In genomic region chr16:68740628-68741346, GRCh38 we compare ENCODE assay signal across 1 cellular context.
TF ChIP-seq lines count a peak whose summit lies in the region.

No MANE protein-coding gene starts in this region.

TF ChIP-seq in GM12878, 131 proteins besides CTCF, POLR2A, EP300 and RAD21 (continued from another document):
- TF ChIP-seq SKIL (IDR thresholded peaks at IDR 0.05; ENCODE audit: low read depth, poor library complexity, severe bottlenecking) (peak; percentile 60), REST (IDR thresholded peaks at IDR 0.05; ENCODE audit: low read depth, low read length) (no peak), HDGF (IDR thresholded peaks at IDR 0.05) (no peak), CEBPZ (IDR thresholded peaks at IDR 0.05; ENCODE audit: low read depth, low read length) (no peak), CHD1 (IDR thresholded peaks at IDR 0.05; ENCODE audit: low read depth, low read length) (no peak), SUZ12 (IDR thresholded peaks at IDR 0.05; ENCODE audit: unreplicated experiment) (no peak), GATAD2B (conservative IDR thresholded peaks at IDR 0.05; ENCODE audit: low read depth) (peak; percentile 62), SMC3 (IDR thresholded peaks at IDR 0.05; ENCODE audit: borderline replicate concordance, low read length) (no peak), MTA3 (IDR thresholded peaks at IDR 0.05; ENCODE audit: borderline replicate concordance, low read length) (peak; percentile 81), ZNF384 (IDR thresholded peaks at IDR 0.05; ENCODE audit: borderline replicate concordance, low read depth, low read length) (peak; percentile 18; the same call in 1 of the 2 replicates), EED (IDR thresholded peaks at IDR 0.05; ENCODE audit: low read depth) (peak; percentile 95), FOXM1 (IDR thresholded peaks at IDR 0.05; ENCODE audit: low read depth, low read length) (peak; percentile 6; the same call in 1 of the 2 replicates), IKZF2 (IDR thresholded peaks at IDR 0.05) (peak; percentile 96 to 97), JUND (IDR thresholded peaks at IDR 0.05; ENCODE audit: low read depth, low read length) (no peak), TCF12 (IDR thresholded peaks at IDR 0.05; ENCODE audit: low read depth, low read length) (0 out of 2 replicates have a peak, but pooled peaks have one; percentile 77), CHD2 (IDR thresholded peaks at IDR 0.05; ENCODE audit: borderline replicate concordance, low read depth, low read length) (peak; percentile 70; the same call in 1 of the 2 replicates), NRF1 (conservative IDR thresholded peaks at IDR 0.05; ENCODE audit: low read depth, low read length) (no peak), SUPT20H (IDR thresholded peaks at IDR 0.05; ENCODE audit: borderline replicate concordance, control insufficient read depth, low read depth, low read length) (no peak), HDAC6 (IDR thresholded peaks at IDR 0.05; ENCODE audit: unreplicated experiment) (no peak), MEF2A (IDR thresholded peaks at IDR 0.05; ENCODE audit: insufficient read depth, low read depth, low read length) (0 out of 2 replicates have a peak, but pooled peaks have one; percentile 42), NBN (IDR thresholded peaks at IDR 0.05) (peak; percentile 62; the same call in 1 of the 2 replicates), CBX5 (IDR thresholded peaks at IDR 0.05; ENCODE audit: low read depth) (no peak), PML (IDR thresholded peaks at IDR 0.05; ENCODE audit: low read length) (no peak)
- TF ChIP-seq, protein P1, sequence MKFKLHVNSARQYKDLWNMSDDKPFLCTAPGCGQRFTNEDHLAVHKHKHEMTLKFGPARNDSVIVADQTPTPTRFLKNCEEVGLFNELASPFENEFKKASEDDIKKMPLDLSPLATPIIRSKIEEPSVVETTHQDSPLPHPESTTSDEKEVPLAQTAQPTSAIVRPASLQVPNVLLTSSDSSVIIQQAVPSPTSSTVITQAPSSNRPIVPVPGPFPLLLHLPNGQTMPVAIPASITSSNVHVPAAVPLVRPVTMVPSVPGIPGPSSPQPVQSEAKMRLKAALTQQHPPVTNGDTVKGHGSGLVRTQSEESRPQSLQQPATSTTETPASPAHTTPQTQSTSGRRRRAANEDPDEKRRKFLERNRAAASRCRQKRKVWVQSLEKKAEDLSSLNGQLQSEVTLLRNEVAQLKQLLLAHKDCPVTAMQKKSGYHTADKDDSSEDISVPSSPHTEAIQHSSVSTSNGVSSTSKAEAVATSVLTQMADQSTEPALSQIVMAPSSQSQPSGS (IDR thresholded peaks at IDR 0.05; ENCODE audit: low read length) = peak; percentile 54
- TF ChIP-seq, protein P2, sequence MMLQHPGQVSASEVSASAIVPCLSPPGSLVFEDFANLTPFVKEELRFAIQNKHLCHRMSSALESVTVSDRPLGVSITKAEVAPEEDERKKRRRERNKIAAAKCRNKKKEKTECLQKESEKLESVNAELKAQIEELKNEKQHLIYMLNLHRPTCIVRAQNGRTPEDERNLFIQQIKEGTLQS (IDR thresholded peaks at IDR 0.05; ENCODE audit: borderline replicate concordance, extremely low read depth, low read depth, low read length) = no peak
- TF ChIP-seq, protein P3, sequence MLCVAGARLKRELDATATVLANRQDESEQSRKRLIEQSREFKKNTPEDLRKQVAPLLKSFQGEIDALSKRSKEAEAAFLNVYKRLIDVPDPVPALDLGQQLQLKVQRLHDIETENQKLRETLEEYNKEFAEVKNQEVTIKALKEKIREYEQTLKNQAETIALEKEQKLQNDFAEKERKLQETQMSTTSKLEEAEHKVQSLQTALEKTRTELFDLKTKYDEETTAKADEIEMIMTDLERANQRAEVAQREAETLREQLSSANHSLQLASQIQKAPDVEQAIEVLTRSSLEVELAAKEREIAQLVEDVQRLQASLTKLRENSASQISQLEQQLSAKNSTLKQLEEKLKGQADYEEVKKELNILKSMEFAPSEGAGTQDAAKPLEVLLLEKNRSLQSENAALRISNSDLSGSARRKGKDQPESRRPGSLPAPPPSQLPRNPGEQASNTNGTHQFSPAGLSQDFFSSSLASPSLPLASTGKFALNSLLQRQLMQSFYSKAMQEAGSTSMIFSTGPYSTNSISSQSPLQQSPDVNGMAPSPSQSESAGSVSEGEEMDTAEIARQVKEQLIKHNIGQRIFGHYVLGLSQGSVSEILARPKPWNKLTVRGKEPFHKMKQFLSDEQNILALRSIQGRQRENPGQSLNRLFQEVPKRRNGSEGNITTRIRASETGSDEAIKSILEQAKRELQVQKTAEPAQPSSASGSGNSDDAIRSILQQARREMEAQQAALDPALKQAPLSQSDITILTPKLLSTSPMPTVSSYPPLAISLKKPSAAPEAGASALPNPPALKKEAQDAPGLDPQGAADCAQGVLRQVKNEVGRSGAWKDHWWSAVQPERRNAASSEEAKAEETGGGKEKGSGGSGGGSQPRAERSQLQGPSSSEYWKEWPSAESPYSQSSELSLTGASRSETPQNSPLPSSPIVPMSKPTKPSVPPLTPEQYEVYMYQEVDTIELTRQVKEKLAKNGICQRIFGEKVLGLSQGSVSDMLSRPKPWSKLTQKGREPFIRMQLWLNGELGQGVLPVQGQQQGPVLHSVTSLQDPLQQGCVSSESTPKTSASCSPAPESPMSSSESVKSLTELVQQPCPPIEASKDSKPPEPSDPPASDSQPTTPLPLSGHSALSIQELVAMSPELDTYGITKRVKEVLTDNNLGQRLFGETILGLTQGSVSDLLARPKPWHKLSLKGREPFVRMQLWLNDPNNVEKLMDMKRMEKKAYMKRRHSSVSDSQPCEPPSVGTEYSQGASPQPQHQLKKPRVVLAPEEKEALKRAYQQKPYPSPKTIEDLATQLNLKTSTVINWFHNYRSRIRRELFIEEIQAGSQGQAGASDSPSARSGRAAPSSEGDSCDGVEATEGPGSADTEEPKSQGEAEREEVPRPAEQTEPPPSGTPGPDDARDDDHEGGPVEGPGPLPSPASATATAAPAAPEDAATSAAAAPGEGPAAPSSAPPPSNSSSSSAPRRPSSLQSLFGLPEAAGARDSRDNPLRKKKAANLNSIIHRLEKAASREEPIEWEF (IDR thresholded peaks at IDR 0.05; ENCODE audit: insufficient replicate concordance, low read depth, low read length) = peak; percentile 28
- TF ChIP-seq, protein P4, sequence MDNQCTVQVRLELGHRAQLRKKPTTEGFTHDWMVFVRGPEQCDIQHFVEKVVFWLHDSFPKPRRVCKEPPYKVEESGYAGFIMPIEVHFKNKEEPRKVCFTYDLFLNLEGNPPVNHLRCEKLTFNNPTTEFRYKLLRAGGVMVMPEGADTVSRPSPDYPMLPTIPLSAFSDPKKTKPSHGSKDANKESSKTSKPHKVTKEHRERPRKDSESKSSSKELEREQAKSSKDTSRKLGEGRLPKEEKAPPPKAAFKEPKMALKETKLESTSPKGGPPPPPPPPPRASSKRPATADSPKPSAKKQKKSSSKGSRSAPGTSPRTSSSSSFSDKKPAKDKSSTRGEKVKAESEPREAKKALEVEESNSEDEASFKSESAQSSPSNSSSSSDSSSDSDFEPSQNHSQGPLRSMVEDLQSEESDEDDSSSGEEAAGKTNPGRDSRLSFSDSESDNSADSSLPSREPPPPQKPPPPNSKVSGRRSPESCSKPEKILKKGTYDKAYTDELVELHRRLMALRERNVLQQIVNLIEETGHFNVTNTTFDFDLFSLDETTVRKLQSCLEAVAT (IDR thresholded peaks at IDR 0.05) = peak; percentile 78; the same call in 1 of the 2 replicates
- TF ChIP-seq, protein P5, sequence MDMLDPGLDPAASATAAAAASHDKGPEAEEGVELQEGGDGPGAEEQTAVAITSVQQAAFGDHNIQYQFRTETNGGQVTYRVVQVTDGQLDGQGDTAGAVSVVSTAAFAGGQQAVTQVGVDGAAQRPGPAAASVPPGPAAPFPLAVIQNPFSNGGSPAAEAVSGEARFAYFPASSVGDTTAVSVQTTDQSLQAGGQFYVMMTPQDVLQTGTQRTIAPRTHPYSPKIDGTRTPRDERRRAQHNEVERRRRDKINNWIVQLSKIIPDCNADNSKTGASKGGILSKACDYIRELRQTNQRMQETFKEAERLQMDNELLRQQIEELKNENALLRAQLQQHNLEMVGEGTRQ (IDR thresholded peaks at IDR 0.05; ENCODE audit: borderline replicate concordance, low read depth, low read length) = no peak
